ENCODE assay signal across 9 cellular contexts in genomic region chr1:1432951-1433803, GRCh38. TPM values are rescaled to one million over a fixed set of nuclear protein-coding genes. Genes with fewer than 3 reads are reported as not detected.
DNase-seq lines count a peak whose midpoint lies in the region; ATAC-seq and TF ChIP-seq lines count a peak whose summit lies in the region.
"Had no signal": no experiment of that assay in that cellular context is flagged by ENCODE, and none has a peak within 500 bp of the region (broad histone marks: within the 10 kb centered on the region; RNA-seq: fewer than 3 reads in every experiment).

No MANE protein-coding gene starts in this region.

- no peak overlapping the region for H3K9ac ChIP-seq in neural progenitor cell

- H2AFZ ChIP-seq in neural progenitor cell (replicated peaks): no peak overlapping the region

- no peak overlapping the region for H3K4me3 Mint-ChIP-seq in neural progenitor cell
- H3K4me3 Mint-ChIP-seq: dendritic cell treated with granulocyte-macrophage colony-stimulating factor and Interleukin-4, amounts not matched to agents 40 ng/mL and 50 ng/mL, for 4 days had no signal

- TF ChIP-seq POLR2A in erythroblast (IDR thresholded peaks at IDR 0.05; ENCODE audit: low read length): no peak

- H3K4me1 Mint-ChIP-seq in neural progenitor cell: peaks cover 42% of the 10 kb centered on the region

- H3K27ac Mint-ChIP-seq in neural progenitor cell: no peak overlapping the region
- H3K27ac Mint-ChIP-seq: dendritic cell treated with granulocyte-macrophage colony-stimulating factor and Interleukin-4, amounts not matched to agents 40 ng/mL and 50 ng/mL, for 4 days had no signal

- no peaks in the 10 kb centered on the region for H3K36me3 ChIP-seq in neural progenitor cell

- no peaks in the 10 kb centered on the region for H3K9me3 Mint-ChIP-seq in neural progenitor cell
- H3K9me3 Mint-ChIP-seq: dendritic cell treated with granulocyte-macrophage colony-stimulating factor and Interleukin-4, amounts not matched to agents 40 ng/mL and 50 ng/mL, for 4 days had no signal

- ATAC-seq in esophagus mucosa (peak; percentile 82), GM21367 (IDR thresholded peaks at IDR 0.05; ENCODE audit: unreplicated experiment) (no peak)

- H3K4me2 ChIP-seq in neural progenitor cell: peak overlapping the region; percentile 89

- DNase-seq in ELF-1 (ENCODE audit: low read depth, low spot score): peak; percentile 93
- peak; percentile 100 for DNase-seq in NCI-H510A treated with DMSO at 0.1 percent for 48 hours (lab: John Stamatoyannopoulos, UW)
- peak; percentile 88 for DNase-seq in neural progenitor cell (ENCODE audit: low spot score)
- no peak for DNase-seq in H4 (ENCODE audit: low spot score)
- no peak for DNase-seq in erythroblast (lab: John Stamatoyannopoulos, UW)
- no peak for DNase-seq in stimulated activated CD4-positive, alpha-beta T cell treated with anti-CD3 and anti-CD28 coated beads, Interleukin-1b, Interleukin-23, amount 100 ng/mL, for 48 hours

- no peak for TF ChIP-seq CTCF in neural progenitor cell (IDR thresholded peaks at IDR 0.05)

- H3K4me1 ChIP-seq in neural progenitor cell: peaks cover 54% of the 10 kb centered on the region

- H3K27ac ChIP-seq in neural progenitor cell: no peak overlapping the region

- no peaks in the 10 kb centered on the region for H3K9me3 ChIP-seq in neural progenitor cell (ENCODE audit: low read depth)

- no peak overlapping the region for H3K4me3 ChIP-seq in neural progenitor cell

- H4K20me1 ChIP-seq in neural progenitor cell (ENCODE audit: low read depth): peaks cover 7% of the 10 kb centered on the region

- H3F3A ChIP-seq in neural progenitor cell (ENCODE audit: low read depth): peaks cover 69% of the 10 kb centered on the region

- peaks cover 35% of the 10 kb centered on the region for H3K27me3 ChIP-seq in neural progenitor cell

- peaks cover 3% of the 10 kb centered on the region for H3K36me3 Mint-ChIP-seq in neural progenitor cell

- peaks cover 22% of the 10 kb centered on the region for H3K27me3 Mint-ChIP-seq in neural progenitor cell (ENCODE audit: insufficient read depth, low read depth)

- H3K79me2 ChIP-seq in neural progenitor cell (ENCODE audit: low read depth): no peaks in the 10 kb centered on the region

RNA-seq across cellular contexts. Expression of gene VWA1, which starts 2.3 kb away (rescaled TPM):
- total RNA-seq in esophagus mucosa: 29.4 TPM
- 2.4 and 7.0 TPM in 2 replicates for total RNA-seq in neural progenitor cell (ENCODE audit: low replicate concordance)
- 0.04 TPM in 1 of 2 replicates, not detected in the other for total RNA-seq in H4 (2014; rRNA removed; shearing (Covaris generic))

RNA-seq across cellular contexts. Expression of gene ANKRD65, which starts 12.1 kb away (rescaled TPM):
- 11.9 TPM for total RNA-seq in esophagus mucosa
- 0.15 and 1.7 TPM in 2 replicates for total RNA-seq in neural progenitor cell (ENCODE audit: low replicate concordance)
- not detected in 2 replicates for total RNA-seq in H4 (2014; rRNA removed; shearing (Covaris generic))

RNA-seq across cellular contexts. Expression of gene ATAD3C, which starts 16.3 kb away (rescaled TPM):
- total RNA-seq in esophagus mucosa (2.1 TPM), neural progenitor cell (ENCODE audit: low replicate concordance) (not detected in 2 replicates)
- total RNA-seq in H4 (2014; rRNA removed; shearing (Covaris generic)): not detected in 2 replicates

RNA-seq across cellular contexts. Expression of gene MRPL20, which starts 26.1 kb away (rescaled TPM):
- total RNA-seq in esophagus mucosa (89.2 TPM), neural progenitor cell (ENCODE audit: low replicate concordance) (89.0 and 96.1 TPM in 2 replicates)
- 243 and 264 TPM in 2 replicates for total RNA-seq in H4 (2014; rRNA removed; shearing (Covaris generic))

RNA-seq across cellular contexts. Expression of gene CCNL2, which starts 34.0 kb away (rescaled TPM):
- total RNA-seq in esophagus mucosa (58.3 TPM), neural progenitor cell (ENCODE audit: low replicate concordance) (143 and 198 TPM in 2 replicates)
- 46.0 and 49.4 TPM in 2 replicates for total RNA-seq in H4 (2014; rRNA removed; shearing (Covaris generic))

Comparison
In these comparisons a context has a peak if more than half of its experiments do, and no peak if none do; other contexts are left out.
1. DNase-seq: peak in ELF-1 (single experiment), NCI-H510A treated with DMSO at 0.1 percent for 48 hours (single experiment) and neural progenitor cell (single experiment); none in H4 (single experiment), erythroblast (0 of 2) and stimulated activated CD4-positive, alpha-beta T cell treated with anti-CD3 and anti-CD28 coated beads, Interleukin-1b, Interleukin-23, amount 100 ng/mL, for 48 hours (single experiment).